In the genomic region with DNA sequence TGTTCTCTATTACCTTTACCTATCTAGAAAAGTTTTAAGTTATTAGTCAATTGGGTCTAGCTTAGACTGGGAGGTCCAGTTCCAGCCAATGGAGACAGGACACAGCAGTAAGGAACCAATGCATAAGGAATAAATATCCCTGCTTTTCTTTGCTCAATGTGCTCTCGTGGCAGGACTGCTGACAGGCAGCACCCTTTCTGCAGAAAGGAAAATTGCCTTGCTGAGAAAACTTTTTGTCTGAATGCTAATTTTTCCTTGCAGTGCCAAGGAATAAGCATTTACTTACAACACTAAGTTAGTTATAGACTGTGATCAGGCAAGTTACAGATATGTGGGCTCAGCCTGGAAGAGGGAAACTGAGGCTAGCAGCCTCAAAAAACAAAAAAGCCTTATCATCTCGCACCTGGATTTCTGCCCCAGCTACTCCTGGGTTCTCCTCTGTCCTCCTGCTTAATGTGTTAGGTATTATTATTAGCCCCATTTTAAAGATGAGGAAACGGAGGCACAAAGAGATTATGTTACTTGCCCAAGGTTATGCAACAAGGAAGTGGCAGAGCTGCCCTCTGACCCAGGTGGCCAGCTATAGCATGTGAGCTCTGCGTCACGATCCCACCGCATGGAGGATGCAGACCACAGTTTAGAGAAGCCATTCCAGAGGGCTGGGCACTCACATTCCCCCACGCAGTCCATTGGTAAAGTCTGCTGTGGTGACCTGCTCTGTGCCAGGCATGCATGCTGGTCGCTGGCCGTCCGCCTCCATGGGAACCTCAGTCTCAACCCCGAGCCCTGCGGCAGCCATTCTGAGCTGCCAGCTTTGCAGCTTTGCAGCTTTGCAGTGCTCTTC, we compare ENCODE assay signal across 22 cellular contexts. TPM values are rescaled to one million over a fixed set of nuclear protein-coding genes. Genes with fewer than 3 reads are reported as not detected.
DNase-seq lines count a peak whose midpoint lies in the region; ATAC-seq and TF ChIP-seq lines count a peak whose summit lies in the region.
"Had no signal": no experiment of that assay in that cellular context is flagged by ENCODE, and none has a peak within 500 bp of the region (broad histone marks: within the 10 kb centered on the region; RNA-seq: fewer than 3 reads in every experiment).

No MANE protein-coding gene starts in this region.

- peaks cover 14% of the 10 kb centered on the region; the same call in 1 of the 2 replicates for H3K4me1 ChIP-seq in BLaER1
- H3K4me1 ChIP-seq in GM23338 (ENCODE audit: insufficient read depth), result no peaks in the 10 kb centered on the region
- no peaks in the 10 kb centered on the region for H3K4me1 ChIP-seq in OCI-LY7 (ENCODE audit: insufficient read depth, low read length, poor library complexity, severe bottlenecking)
- no peaks in the 10 kb centered on the region for H3K4me1 ChIP-seq in mesendoderm (ENCODE audit: control insufficient read depth, low read depth, low read length)
- H3K4me1 ChIP-seq: BE2C, Peyer's patch, SJCRH30 had no signal

- intact Hi-C loops in OCI-LY7 (cut with micrococcal nuclease; ENCODE audit: unreplicated experiment), result loop anchor here (10.0 kb wide), 1 partner anchor 1554 kb away; no protein-coding TSS in a partner anchor

- no TSS peak for BruUV-seq in OCI-LY7 (replicated peaks; lab: Mats Ljungman, UMichigan)

- POLR2A ChIA-PET in OCI-LY7 (lab: Charles Lee), result no interaction called here

- peaks cover 48% of the 10 kb centered on the region for H3K9me3 Mint-ChIP-seq in GM23338
- peaks cover 26% of the 10 kb centered on the region for H3K9me3 Mint-ChIP-seq in T-helper 2 cell treated with Interferon-gamma antibody and Interleukin-4, amounts not matched to agents 5 μg/mL and 100 μg/mL, for 36 hours

- H3K36me3 ChIP-seq in BLaER1, result peaks cover 69% of the 10 kb centered on the region
- no peaks in the 10 kb centered on the region; the same call in 1 of the 2 replicates for H3K36me3 ChIP-seq in GM23338 (ENCODE audit: insufficient read depth)
- no peaks in the 10 kb centered on the region for H3K36me3 ChIP-seq in OCI-LY7 (ENCODE audit: insufficient read depth, low read length)
- H3K36me3 ChIP-seq in mesendoderm (ENCODE audit: control insufficient read depth, insufficient read depth, low read length), result peaks cover 3% of the 10 kb centered on the region
- H3K36me3 ChIP-seq: Peyer's patch, SJCRH30 had no signal

- H3K4me3 Mint-ChIP-seq in GM23338, result no peak overlapping the region
- H3K4me3 Mint-ChIP-seq in T-helper 2 cell treated with Interferon-gamma antibody and Interleukin-4, amounts not matched to agents 5 μg/mL and 100 μg/mL, for 36 hours, result no peak overlapping the region
- H3K4me3 Mint-ChIP-seq: CD4-positive, alpha-beta T cell had no signal

- H3K27me3 Mint-ChIP-seq in GM23338 (ENCODE audit: insufficient read depth, low read depth, poor library complexity), result peaks cover 2% of the 10 kb centered on the region
- no peaks in the 10 kb centered on the region for H3K27me3 Mint-ChIP-seq in T-helper 2 cell treated with Interferon-gamma antibody and Interleukin-4, amounts not matched to agents 5 μg/mL and 100 μg/mL, for 36 hours (ENCODE audit: low read depth)
- H3K27me3 Mint-ChIP-seq: CD4-positive, alpha-beta T cell; IgD-negative memory B cell had no signal

- no peak overlapping the region for H3K4ac ChIP-seq in mesendoderm (ENCODE audit: low read depth, low read length)

- H2BK5ac ChIP-seq in mesendoderm (ENCODE audit: low read length), result no peak overlapping the region

- ATAC-seq in GM23338 (no peak), HG02798 (IDR thresholded peaks at IDR 0.05; ENCODE audit: poor library complexity, unreplicated experiment) (no peak)

- H3K36me3 Mint-ChIP-seq in GM23338 (ENCODE audit: low read depth), result peaks cover 56% of the 10 kb centered on the region
- peaks cover 48% of the 10 kb centered on the region for H3K36me3 Mint-ChIP-seq in T-helper 2 cell treated with Interferon-gamma antibody and Interleukin-4, amounts not matched to agents 5 μg/mL and 100 μg/mL, for 36 hours (ENCODE audit: low read depth)
- H3K36me3 Mint-ChIP-seq: IgD-negative memory B cell had no signal

- H3K9me2 ChIP-seq in GM23338 (ENCODE audit: insufficient read depth) (no peaks in the 10 kb centered on the region), OCI-LY7 (ENCODE audit: insufficient read depth, low read length) (no peaks in the 10 kb centered on the region)

- peaks cover 52% of the 10 kb centered on the region for H3K9me3 ChIP-seq in BLaER1
- peaks cover 23% of the 10 kb centered on the region; the same call in 1 of the 2 replicates for H3K9me3 ChIP-seq in OCI-LY7 (ENCODE audit: low read length)
- H3K9me3 ChIP-seq: BE2C had no signal

- H3K56ac ChIP-seq in mesendoderm (ENCODE audit: low read length), result no peak overlapping the region

- H3K27ac Mint-ChIP-seq in GM23338, result no peak overlapping the region
- no peak overlapping the region for H3K27ac Mint-ChIP-seq in T-helper 2 cell treated with Interferon-gamma antibody and Interleukin-4, amounts not matched to agents 5 μg/mL and 100 μg/mL, for 36 hours
- H3K27ac Mint-ChIP-seq: CD4-positive, alpha-beta T cell; IgD-negative memory B cell had no signal

- no peak overlapping the region for H3K27ac ChIP-seq in BLaER1
- no peak overlapping the region for H3K27ac ChIP-seq in GM23338 (ENCODE audit: low read depth)
- no peak overlapping the region for H3K27ac ChIP-seq in OCI-LY7 (ENCODE audit: low read depth, low read length, poor library complexity, severe bottlenecking)
- H3K27ac ChIP-seq in mesendoderm (ENCODE audit: low read depth, low read length), result no peak overlapping the region
- H3K27ac ChIP-seq: Peyer's patch, SJCRH30 had no signal

- DNase-seq in GM23338 (ENCODE audit: low spot score) (no peak), OCI-LY7 (ENCODE audit: low spot score) (peak; percentile 8), mesendoderm (no peak), DMS114 treated with DMSO at 0.1 percent for 48 hours (lab: John Stamatoyannopoulos, UW; ENCODE audit: unreplicated experiment) (no peak)
- DNase-seq in T-helper 2 cell treated with Interferon-gamma antibody and Interleukin-4, amounts not matched to agents 5 μg/mL and 100 μg/mL, for 36 hours (ENCODE audit: low spot score), result no peak
- DNase-seq: BE2C; CD4-positive, alpha-beta T cell; COR-L47; DMS153; H7; NCI-H1694 treated with DMSO at 0.1 percent for 48 hours; NCI-H2107; NCI-H774; NK-92 treated with Interleukin-12 subunit alpha and Interleukin-12 subunit beta, amount 100 ng/mL, for 24 hours; Peyer's patch; SJCRH30 had no signal

- H3K27me3 ChIP-seq in BLaER1 (0 out of 2 replicates have a peak, but pooled peaks cover 3% of the 10 kb centered on the region), GM23338 (ENCODE audit: insufficient read depth) (no peaks in the 10 kb centered on the region), mesendoderm (ENCODE audit: insufficient read depth, low read length, poor library complexity) (no peaks in the 10 kb centered on the region)
- H3K27me3 ChIP-seq: BE2C, Peyer's patch had no signal

- no peaks in the 10 kb centered on the region for H3K4me1 Mint-ChIP-seq in GM23338
- H3K4me1 Mint-ChIP-seq in T-helper 2 cell treated with Interferon-gamma antibody and Interleukin-4, amounts not matched to agents 5 μg/mL and 100 μg/mL, for 36 hours (ENCODE audit: low read depth), result no peaks in the 10 kb centered on the region
- H3K4me1 Mint-ChIP-seq: IgD-negative memory B cell had no signal

- no peak overlapping the region for H4K8ac ChIP-seq in mesendoderm (ENCODE audit: low read depth, low read length)

- no peak overlapping the region for H2AFZ ChIP-seq in GM23338
- H2AFZ ChIP-seq in OCI-LY7 (ENCODE audit: low read length), result no peak overlapping the region

- no peak overlapping the region for H3K18ac ChIP-seq in mesendoderm (ENCODE audit: low read length)

- H3K79me2 ChIP-seq in GM23338 (replicated peaks; ENCODE audit: insufficient read depth), result no peaks in the 10 kb centered on the region
- H3K79me2 ChIP-seq in OCI-LY7 (ENCODE audit: insufficient read depth, low read depth, low read length), result no peaks in the 10 kb centered on the region
- H3K79me2 ChIP-seq in mesendoderm (ENCODE audit: control insufficient read depth, insufficient read depth, low read length), result no peaks in the 10 kb centered on the region

- whole genome bisulfite sequencing in mesendoderm (ENCODE audit: extremely low coverage, insufficient coverage, low lambda C conversion rate), result no CpG with 5 or more reads among the region's 12 CpGs

- H2AK5ac ChIP-seq in mesendoderm (ENCODE audit: low read length), result no peak overlapping the region

- H4K20me1 ChIP-seq in BLaER1, result no peaks in the 10 kb centered on the region
- no peaks in the 10 kb centered on the region for H4K20me1 ChIP-seq in GM23338 (replicated peaks; ENCODE audit: insufficient read depth)
- H4K20me1 ChIP-seq in OCI-LY7 (ENCODE audit: insufficient read depth, low read length), result no peaks in the 10 kb centered on the region

- H3K23ac ChIP-seq in mesendoderm (ENCODE audit: low read length), result no peak overlapping the region

- H3K4me2 ChIP-seq in BLaER1, result no peak overlapping the region
- H3K4me2 ChIP-seq in GM23338, result no peak overlapping the region
- H3K4me2 ChIP-seq in OCI-LY7 (ENCODE audit: low read length), result no peak overlapping the region
- H3K4me2 ChIP-seq in mesendoderm (ENCODE audit: low read length), result no peak overlapping the region

- H3K9ac ChIP-seq in BLaER1 (no peak overlapping the region), mesendoderm (ENCODE audit: low read length) (no peak overlapping the region)

- H3K79me1 ChIP-seq in mesendoderm (ENCODE audit: low read length), result no peaks in the 10 kb centered on the region

- no peaks in the 10 kb centered on the region for H3F3A ChIP-seq in GM23338 (replicated peaks; ENCODE audit: low read depth)

- no peak overlapping the region for H4K5ac ChIP-seq in mesendoderm (ENCODE audit: low read length)

- CTCF ChIA-PET in OCI-LY7 (lab: Charles Lee; ENCODE audit: unreplicated experiment), result no interaction called here

- H3K4me3 ChIP-seq in BLaER1 (peak overlapping the region; percentile 47; the same call in 1 of the 2 replicates), GM23338 (no peak overlapping the region), OCI-LY7 (ENCODE audit: low read depth, low read length, poor library complexity, severe bottlenecking) (no peak overlapping the region), mesendoderm (ENCODE audit: low read length) (peak overlapping the region; percentile 16)
- H3K4me3 ChIP-seq: Peyer's patch, SJCRH30 had no signal

- H2BK120ac ChIP-seq in mesendoderm (ENCODE audit: low read depth, low read length), result no peak overlapping the region

- no peak for TF ChIP-seq CTCF in GM23338 (conservative IDR thresholded peaks at IDR 0.05; ENCODE audit: low read depth in 2 of 2)
- no peak for TF ChIP-seq CTCF in OCI-LY7 (conservative IDR thresholded peaks at IDR 0.05; ENCODE audit: low read length)

- no peak overlapping the region for H2BK15ac ChIP-seq in mesendoderm (replicated peaks; ENCODE audit: low read depth)

TF ChIP-seq in GM23338, 12 proteins besides CTCF, POLR2A, EP300 and RAD21:
- TF ChIP-seq ZNF331 (CRISPR knock-in tag; IDR thresholded peaks at IDR 0.05; ENCODE audit: low read depth), result no peak
- 0 out of 2 replicates have a peak, but pooled peaks have one; percentile 53 for TF ChIP-seq ZNF114 (CRISPR knock-in tag; IDR thresholded peaks at IDR 0.05)

RNA-seq across cellular contexts. Expression of gene C4orf50, which starts 40.5 kb away (rescaled TPM):
- total RNA-seq in GM23338 (2014; rRNA removed; shearing (Covaris generic)), result 0.19 and 0.31 TPM in 2 replicates
- 0.06 TPM in 1 of 2 replicates, not detected in the other for polyA plus RNA-seq in GM23338 (2016; fragmentation: Nextera tagmentation; extraction: Ambion mirVana)
- total RNA-seq in OCI-LY7 (2014; rRNA removed; shearing (Covaris generic)), result 0.06 TPM in 1 of 2 replicates, not detected in the other
- not detected in 2 replicates for total RNA-seq in OCI-LY7 (2022)
- polyA plus RNA-seq in mesendoderm (2013, experiment 1 of 2), result 0.15 TPM
- 0.15 TPM for polyA plus RNA-seq in mesendoderm (2013, experiment 2 of 2)
- total RNA-seq: A673, MCF 10A, NCI-H460, SJCRH30 had no signal
- polyA plus RNA-seq: IgD-negative memory B cell had no signal

Comparison
In these comparisons a context has a peak if more than half of its experiments do, and no peak if none do; other contexts are left out.
1. H3K4me3 ChIP-seq: peak in BLaER1 (single experiment) and mesendoderm (single experiment); none in GM23338 (single experiment) and OCI-LY7 (single experiment).